Comparison of ENCODE assay signal across 13 cellular contexts in genomic region chr7:24926623-24927539, GRCh38. TPM values are rescaled to one million over a fixed set of nuclear protein-coding genes. Genes with fewer than 3 reads are reported as not detected.
DNase-seq lines count a peak whose midpoint lies in the region; TF ChIP-seq lines count a peak whose summit lies in the region.
"Had no signal": no experiment of that assay in that cellular context is flagged by ENCODE, and none has a peak within 500 bp of the region (broad histone marks: within the 10 kb centered on the region; RNA-seq: fewer than 3 reads in every experiment).

No MANE protein-coding gene starts in this region.

- no peak for DNase-seq in CD4-positive, alpha-beta memory T cell
- DNase-seq in NCI-H226 (peak; percentile 33), dorsolateral prefrontal cortex (no peak), trophoblast cell (peak; percentile 46 to 90), pons (ENCODE audit: low spot score) (no peak), DMS153 (lab: John Stamatoyannopoulos, UW) (no peak), RPMI8226 (no peak), NCI-H1436 (lab: John Stamatoyannopoulos, UW) (no peak)
- DNase-seq: cortex of kidney, kidney glomerular epithelial cell, right cardiac atrium had no signal

- no peak overlapping the region for H2BK12ac ChIP-seq in trophoblast cell (ENCODE audit: low read length)

- no peak overlapping the region for H3K4me3 Mint-ChIP-seq in CD4-positive, alpha-beta memory T cell
- H3K4me3 Mint-ChIP-seq: activated naive CD8-positive, alpha-beta T cell had no signal

- H3K9ac ChIP-seq in trophoblast cell (ENCODE audit: low read length), result no peak overlapping the region

- no peak overlapping the region for H3K18ac ChIP-seq in trophoblast cell (ENCODE audit: low read length)

- H3K36me3 ChIP-seq in CD4-positive, alpha-beta memory T cell (ENCODE audit: insufficient read depth, low read length), result no peaks in the 10 kb centered on the region
- H3K36me3 ChIP-seq in trophoblast cell (ENCODE audit: control insufficient read depth in 1 of 2, insufficient read depth in 2 of 2, low read length in 2 of 2), result no peaks in the 10 kb centered on the region

- POLR2A ChIA-PET in CD4-positive, alpha-beta memory T cell (lab: Charles Lee; ENCODE audit: partially characterized antibody), result interaction anchor here (0.9 to 2.6 kb wide), 3 partner anchors 39 to 54 kb away, joined by 3 to 7 read pairs (median 3); partner anchors contain the start of gene OSBPL3

- no peak overlapping the region for H3K4me2 ChIP-seq in trophoblast cell (ENCODE audit: low read length)

- no peak overlapping the region for H3K4ac ChIP-seq in trophoblast cell (ENCODE audit: low read depth, low read length)

- CTCF ChIA-PET in CD4-positive, alpha-beta memory T cell (lab: Charles Lee; ENCODE audit: partially characterized antibody), result interaction anchor here (1.0 to 1.8 kb wide), 7 partner anchors 14 to 172 kb away, joined by 3 to 8 read pairs (median 4); no protein-coding TSS in a partner anchor

- H3K27ac ChIP-seq in CD4-positive, alpha-beta memory T cell (ENCODE audit: low read depth, low read length), result no peak overlapping the region
- H3K27ac ChIP-seq in dorsolateral prefrontal cortex (peak overlapping the region in 54 of 59 donors; percentile 1 to 87 (median 51)), trophoblast cell (ENCODE audit: low read depth, low read length) (no peak overlapping the region)

- H3K4me3 ChIP-seq in CD4-positive, alpha-beta memory T cell (ENCODE audit: low read length in 2 of 2), result no peak overlapping the region
- H3K4me3 ChIP-seq in dorsolateral prefrontal cortex (no peak overlapping the region), trophoblast cell (ENCODE audit: low read depth, low read length) (no peak overlapping the region)
- H3K4me3 ChIP-seq: K562 had no signal

- H3K14ac ChIP-seq in trophoblast cell (ENCODE audit: low read length), result no peak overlapping the region

- no peak overlapping the region for H2BK120ac ChIP-seq in trophoblast cell (ENCODE audit: insufficient read depth, low read length, poor library complexity)

- no peak overlapping the region for H2AFZ ChIP-seq in trophoblast cell (ENCODE audit: insufficient read depth, low read length, poor library complexity)

- peak overlapping the region in 5 of 7 donors; percentile 40 to 86 (median 77) for H3K27ac Mint-ChIP-seq in CD4-positive, alpha-beta memory T cell
- H3K27ac Mint-ChIP-seq: activated naive CD8-positive, alpha-beta T cell had no signal

- H3K27me3 ChIP-seq in CD4-positive, alpha-beta memory T cell (ENCODE audit: insufficient read depth, low read length), result no peaks in the 10 kb centered on the region
- no peaks in the 10 kb centered on the region for H3K27me3 ChIP-seq in dorsolateral prefrontal cortex
- no peaks in the 10 kb centered on the region for H3K27me3 ChIP-seq in trophoblast cell (ENCODE audit: insufficient read depth, low read length)

- H2BK5ac ChIP-seq in trophoblast cell (ENCODE audit: low read depth, low read length, poor library complexity), result no peak overlapping the region

- peaks cover 7 to 13% of the 10 kb centered on the region in 2 donors for H3K36me3 Mint-ChIP-seq in CD4-positive, alpha-beta memory T cell

- H3K9me3 ChIP-seq in CD4-positive, alpha-beta memory T cell (ENCODE audit: control insufficient read depth in 1 of 2, low read length in 2 of 2), result no peaks in the 10 kb centered on the region
- H3K9me3 ChIP-seq in trophoblast cell (ENCODE audit: insufficient read depth, low read depth, low read length), result no peaks in the 10 kb centered on the region

- H3K79me1 ChIP-seq in trophoblast cell (ENCODE audit: low read length), result no peaks in the 10 kb centered on the region

- TF ChIP-seq CTCF in dorsolateral prefrontal cortex (IDR thresholded peaks at IDR 0.05 in 54 of 56, conservative IDR thresholded peaks at IDR 0.05 in 2 of 56; ENCODE audit: low read depth in 1 of 56, partially characterized antibody in 56 of 56), result no peak

- H4K91ac ChIP-seq in trophoblast cell (ENCODE audit: low read depth, low read length), result no peak overlapping the region

- no peak overlapping the region for H4K12ac ChIP-seq in trophoblast cell (ENCODE audit: low read depth, low read length)

- intact Hi-C loops in CD4-positive, alpha-beta memory T cell (cut with micrococcal nuclease), result loop anchor here (2.0 kb wide), 1 partner anchor 16 kb away; no protein-coding TSS in a partner anchor
- intact Hi-C loops in dorsolateral prefrontal cortex (cut with DNase I), result loop anchor here in 1 of 2 donors (5.0 kb wide), 1 partner anchor 50 kb away; no protein-coding TSS in a partner anchor

- H3K4me1 Mint-ChIP-seq in CD4-positive, alpha-beta memory T cell, result peaks cover 40 to 71% (median 58%) of the 10 kb centered on the region in 4 donors

- no peak overlapping the region for H4K8ac ChIP-seq in trophoblast cell (ENCODE audit: low read depth, low read length)

- no peak overlapping the region for H2AK5ac ChIP-seq in trophoblast cell (ENCODE audit: low read length)

- WGBS in trophoblast cell (ENCODE audit: extremely low coverage, insufficient coverage, insufficient read length), result no CpG with 5 or more reads among the region's 5 CpGs

- H3K23ac ChIP-seq in trophoblast cell (ENCODE audit: low read length), result no peak overlapping the region

- peaks cover 0 to 1% (median 0%) of the 10 kb centered on the region in 8 donors for H3K9me3 Mint-ChIP-seq in CD4-positive, alpha-beta memory T cell

- H3K4me1 ChIP-seq in CD4-positive, alpha-beta memory T cell (ENCODE audit: insufficient read depth, low read length), result peaks cover 45% of the 10 kb centered on the region
- H3K4me1 ChIP-seq in trophoblast cell (ENCODE audit: control insufficient read depth in 1 of 2, insufficient read depth in 2 of 2, low read length in 2 of 2), result peaks cover 3 to 5% of the 10 kb centered on the region in 2 experiments

- H3K79me2 ChIP-seq in trophoblast cell (ENCODE audit: control insufficient read depth, insufficient read depth, low read length, poor library complexity), result peaks cover 2% of the 10 kb centered on the region

- H3K27me3 Mint-ChIP-seq in CD4-positive, alpha-beta memory T cell, result no peaks in the 10 kb centered on the region
- H3K27me3 Mint-ChIP-seq: activated naive CD8-positive, alpha-beta T cell had no signal

RNA-seq across cellular contexts. Expression of gene OSBPL3, which starts 53.1 kb away (rescaled TPM):
- 10 to 100 TPM; 61.2 to 72.7 TPM for total RNA-seq in CD4-positive, alpha-beta memory T cell
- 10 to 100 TPM in 1 of 2 donors, 1 to 10 TPM in 1; 6.9 to 19.7 TPM for polyA plus RNA-seq in CD4-positive, alpha-beta memory T cell
- 10 to 100 TPM; 13.5 to 49.3 (median 28.3) TPM for total RNA-seq in dorsolateral prefrontal cortex
- polyA plus RNA-seq in trophoblast cell (2013), result 6.8 and 8.0 TPM in 2 replicates

Comparison
In these comparisons a context has a peak if more than half of its experiments do, and no peak if none do; other contexts are left out.
1. DNase-seq: peak in NCI-H226 (single experiment) and trophoblast cell (2 of 2); none in CD4-positive, alpha-beta memory T cell (0 of 5), dorsolateral prefrontal cortex (0 of 10), pons (single experiment), DMS153 (single experiment), RPMI8226 (single experiment) and NCI-H1436 (single experiment).
2. H3K27ac ChIP-seq: peak in dorsolateral prefrontal cortex (54 of 59); none in CD4-positive, alpha-beta memory T cell (single experiment) and trophoblast cell (single experiment).